8 cellular contexts compared by ENCODE assay signal in the genomic region with DNA sequence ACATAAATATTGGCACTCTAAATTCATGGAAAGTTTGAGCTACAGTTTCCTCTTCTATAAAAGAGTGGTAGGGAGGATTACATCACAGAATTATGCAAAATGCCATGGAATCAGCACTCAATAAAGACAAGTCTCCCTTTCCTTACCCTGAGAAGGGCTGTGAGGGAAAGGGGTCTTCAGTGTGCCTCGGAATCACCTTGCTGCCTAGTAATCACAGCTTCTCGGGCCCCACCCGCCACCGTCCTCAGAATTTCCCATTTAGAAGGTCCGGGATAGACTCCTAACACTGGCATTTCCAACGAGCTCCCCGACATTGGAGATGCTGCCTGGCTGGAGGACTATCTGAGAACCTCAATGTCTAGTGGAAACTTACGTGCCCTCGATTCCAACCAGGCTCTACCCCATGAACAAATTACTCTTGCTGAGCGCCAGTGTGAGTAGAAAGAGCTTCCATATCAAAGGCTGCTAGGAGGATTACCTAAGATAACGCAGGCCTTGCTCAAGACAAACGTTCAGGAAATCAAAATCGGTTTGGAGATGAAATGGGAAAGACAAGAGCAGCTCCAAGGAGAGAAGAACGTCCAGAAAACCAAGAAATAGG.
DNase-seq lines count a peak whose midpoint lies in the region; ATAC-seq, FAIRE-seq and TF ChIP-seq lines count a peak whose summit lies in the region.

No MANE protein-coding gene starts in this region.

- H2AFZ ChIP-seq in MM.1S (ENCODE audit: low read length) (peak overlapping the region; percentile 59), smooth muscle cell (ENCODE audit: low read depth) (peak overlapping the region; percentile 80)

- no peaks in the 10 kb centered on the region for H3K9me2 ChIP-seq in MM.1S (replicated peaks; ENCODE audit: insufficient read depth, low read length)

- no CpG with 5 or more reads among the region's 14 CpGs for WGBS in iPS DF 6.9 (ENCODE audit: insufficient coverage, insufficient read length)
- WGBS in smooth muscle cell (ENCODE audit: low lambda C conversion rate), result 46% methylated on average over 14 of the region's 14 CpGs

- H3K9ac ChIP-seq in MM.1S (ENCODE audit: low read length) (peak overlapping the region; percentile 57), smooth muscle cell (ENCODE audit: low read depth) (peak overlapping the region; percentile 89)

- peak in 1 of 5 donors; percentile 23 for DNase-seq in CD8-positive, alpha-beta memory T cell
- no peak for DNase-seq in MM.1S
- no peak for DNase-seq in activated T-cell treated with anti-CD3 and anti-CD28 coated beads, Interleukin-2, amount 50 U/mL, for 72 hours
- DNase-seq in iPS DF 6.9 (ENCODE audit: low read depth, low spot score), result no peak
- no peak for DNase-seq in smooth muscle cell (lab: John Stamatoyannopoulos, UW; ENCODE audit: unreplicated experiment)
- no peak for DNase-seq in iPS-NIHi11 (ENCODE audit: low spot score)
- no peak for DNase-seq in urothelium cell line (ENCODE audit: low spot score)
- DNase-seq in HTR-8/SVneo (ENCODE audit: insufficient read length, low spot score), result no peak

- peak overlapping the region; percentile 63 for H3K4me3 ChIP-seq in CD8-positive, alpha-beta memory T cell (ENCODE audit: low read length)
- peak overlapping the region; percentile 48 for H3K4me3 ChIP-seq in MM.1S (ENCODE audit: low read length)
- H3K4me3 ChIP-seq in iPS DF 6.9 (ENCODE audit: low read length), result peak overlapping the region; percentile 24; the same call in 1 of the 2 replicates
- H3K4me3 ChIP-seq in smooth muscle cell, result peak overlapping the region; percentile 53

- H3F3A ChIP-seq in MM.1S (ENCODE audit: insufficient read depth, low read length) (peaks cover 35% of the 10 kb centered on the region), smooth muscle cell (ENCODE audit: low read depth) (peaks cover 31% of the 10 kb centered on the region)

- POLR2A ChIA-PET in CD8-positive, alpha-beta memory T cell (lab: Charles Lee), result interaction anchor here (0.9 to 6.4 kb wide), 10 partner anchors 11 to 113 kb away, joined by 3 to 289 read pairs (median 32); partner anchors contain the start of gene CHD2

- H3K9me3 ChIP-seq in CD8-positive, alpha-beta memory T cell (ENCODE audit: low read length), result no peaks in the 10 kb centered on the region
- H3K9me3 ChIP-seq in MM.1S (replicated peaks; ENCODE audit: insufficient read depth, low read length) (no peaks in the 10 kb centered on the region), iPS DF 6.9 (ENCODE audit: control insufficient read depth, insufficient read depth, low read length) (no peaks in the 10 kb centered on the region), smooth muscle cell (replicated peaks; ENCODE audit: low read depth) (no peaks in the 10 kb centered on the region)

- no peaks in the 10 kb centered on the region for H3K9me3 Mint-ChIP-seq in CD8-positive, alpha-beta memory T cell
- peaks cover 0 to 1% of the 10 kb centered on the region in 2 donors for H3K9me3 Mint-ChIP-seq in activated T-cell treated with anti-CD3 and anti-CD28 coated beads, Interleukin-2, amount 50 U/mL, for 72 hours

- H3K4me2 ChIP-seq in MM.1S (ENCODE audit: low read depth, low read length) (peak overlapping the region; percentile 69), smooth muscle cell (peak overlapping the region; percentile 87)

- H3K4me3 Mint-ChIP-seq in CD8-positive, alpha-beta memory T cell, result peak overlapping the region; percentile 78 to 93 (median 86)
- H3K4me3 Mint-ChIP-seq in activated T-cell treated with anti-CD3 and anti-CD28 coated beads, Interleukin-2, amount 50 U/mL, for 72 hours, result peak overlapping the region; percentile 88 to 89

- FAIRE-seq in urothelium cell line (lab: Jason Lieb, UNC) (no peak), HTR-8/SVneo (lab: Jason Lieb, UNC) (no peak)

- ATAC-seq in activated T-cell treated with anti-CD3 and anti-CD28 coated beads, Interleukin-2, amount 50 U/mL, for 72 hours (replicated peaks in 1 of 2), result no peak

- H3K27me3 Mint-ChIP-seq in CD8-positive, alpha-beta memory T cell, result no peaks in the 10 kb centered on the region
- no peaks in the 10 kb centered on the region for H3K27me3 Mint-ChIP-seq in activated T-cell treated with anti-CD3 and anti-CD28 coated beads, Interleukin-2, amount 50 U/mL, for 72 hours (ENCODE audit: low read depth)

- peak overlapping the region; percentile 94 for H3K27ac ChIP-seq in CD8-positive, alpha-beta memory T cell (ENCODE audit: low read depth, low read length)
- H3K27ac ChIP-seq in MM.1S (ENCODE audit: low read length), result peak overlapping the region; percentile 98; the same call in 1 of the 2 replicates
- no peak overlapping the region for H3K27ac ChIP-seq in iPS DF 6.9 (ENCODE audit: low read length)
- peak overlapping the region; percentile 92 for H3K27ac ChIP-seq in smooth muscle cell (ENCODE audit: low read depth)

- peaks cover 31 to 47% (median 45%) of the 10 kb centered on the region in 3 donors for H3K4me1 Mint-ChIP-seq in CD8-positive, alpha-beta memory T cell
- H3K4me1 Mint-ChIP-seq in activated T-cell treated with anti-CD3 and anti-CD28 coated beads, Interleukin-2, amount 50 U/mL, for 72 hours (ENCODE audit: low read depth), result peaks cover 63% of the 10 kb centered on the region

- no peaks in the 10 kb centered on the region for H3K27me3 ChIP-seq in CD8-positive, alpha-beta memory T cell (ENCODE audit: insufficient read depth, low read length, poor library complexity, severe bottlenecking)
- H3K27me3 ChIP-seq in MM.1S (replicated peaks; ENCODE audit: insufficient read depth, low read length), result no peaks in the 10 kb centered on the region
- H3K27me3 ChIP-seq in iPS DF 6.9 (ENCODE audit: control insufficient read depth, insufficient read depth, low read length), result no peaks in the 10 kb centered on the region
- H3K27me3 ChIP-seq in smooth muscle cell (ENCODE audit: low read depth), result no peaks in the 10 kb centered on the region

- peak overlapping the region; percentile 86 to 99 (median 94) for H3K27ac Mint-ChIP-seq in CD8-positive, alpha-beta memory T cell
- H3K27ac Mint-ChIP-seq in activated T-cell treated with anti-CD3 and anti-CD28 coated beads, Interleukin-2, amount 50 U/mL, for 72 hours, result peak overlapping the region; percentile 91

- H3K36me3 ChIP-seq in CD8-positive, alpha-beta memory T cell (ENCODE audit: insufficient read depth, low read length), result no peaks in the 10 kb centered on the region
- H3K36me3 ChIP-seq in MM.1S (replicated peaks; ENCODE audit: insufficient read depth, low read length) (no peaks in the 10 kb centered on the region), iPS DF 6.9 (ENCODE audit: control insufficient read depth, insufficient read depth, low read length) (no peaks in the 10 kb centered on the region), smooth muscle cell (ENCODE audit: low read depth) (no peaks in the 10 kb centered on the region)

- CTCF ChIA-PET in CD8-positive, alpha-beta memory T cell (lab: Charles Lee), result interaction anchor here (1.0 to 5.0 kb wide), 18 partner anchors 10 to 228 kb away, joined by 3 to 113 read pairs (median 13); partner anchors contain the start of gene CHD2

- TF ChIP-seq CTCF in MM.1S (IDR thresholded peaks at IDR 0.05; ENCODE audit: low read length) (no peak), smooth muscle cell (IDR thresholded peaks at IDR 0.05; ENCODE audit: borderline replicate concordance, insufficient read depth, poor library complexity, severe bottlenecking) (no peak)

- H4K20me1 ChIP-seq in MM.1S (ENCODE audit: insufficient read depth, low read length) (no peaks in the 10 kb centered on the region), smooth muscle cell (ENCODE audit: low read depth) (no peaks in the 10 kb centered on the region)

- H3K79me2 ChIP-seq in MM.1S (ENCODE audit: low read length), result peaks cover 17% of the 10 kb centered on the region
- peaks cover 20% of the 10 kb centered on the region for H3K79me2 ChIP-seq in smooth muscle cell (ENCODE audit: low read depth)

- H3K36me3 Mint-ChIP-seq in CD8-positive, alpha-beta memory T cell, result peaks cover 0 to 7% (median 4%) of the 10 kb centered on the region in 3 donors
- H3K36me3 Mint-ChIP-seq in activated T-cell treated with anti-CD3 and anti-CD28 coated beads, Interleukin-2, amount 50 U/mL, for 72 hours (ENCODE audit: insufficient read depth in 2 of 2), result peaks cover 2 to 4% of the 10 kb centered on the region in 2 donors

- H3K4me1 ChIP-seq in CD8-positive, alpha-beta memory T cell (ENCODE audit: insufficient read depth, low read length), result peaks cover 41% of the 10 kb centered on the region
- H3K4me1 ChIP-seq in MM.1S (ENCODE audit: low read length) (peaks cover 23% of the 10 kb centered on the region), iPS DF 6.9 (ENCODE audit: control insufficient read depth, insufficient read depth, low read length) (peaks cover 4% of the 10 kb centered on the region; the same call in 1 of the 2 replicates), smooth muscle cell (ENCODE audit: low read depth) (peaks cover 35% of the 10 kb centered on the region)
